ENCODE assay signal across 7 cellular contexts in the genomic region with DNA sequence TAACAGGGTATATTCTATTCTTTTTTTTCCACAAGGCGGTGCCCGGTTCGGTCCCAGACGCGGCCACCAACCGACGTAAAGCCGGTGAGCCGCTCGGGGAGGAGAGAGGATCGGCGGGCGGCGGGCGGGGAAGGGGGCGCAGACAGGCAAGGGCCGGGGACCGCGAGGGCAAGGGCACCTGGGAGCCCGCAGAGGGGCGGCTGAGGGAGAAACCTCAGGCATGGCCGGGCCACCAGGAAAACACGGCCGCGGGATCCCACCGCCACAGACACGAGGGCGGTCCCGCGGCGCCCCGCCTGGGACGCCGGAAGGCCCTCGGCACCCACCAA.
DNase-seq lines count a peak whose midpoint lies in the region; ATAC-seq and TF ChIP-seq lines count a peak whose summit lies in the region.
"Not testable (repeated sequence)": the region's sequence is repeated elsewhere in the genome, so short reads cannot be mapped to it uniquely, and the experiment has no call there.

No MANE protein-coding gene starts in this region.

- H3K9me3 ChIP-seq in breast epithelium; iPS DF 6.9 (ENCODE audit: control insufficient read depth, insufficient read depth, low read length): not testable (repeated sequence)

- CTCF ChIA-PET in T-cell (lab: Charles Lee) = not testable (repeated sequence)

- peak in 1 of 4 experiments; percentile 18 for ATAC-seq in T-cell (replicated peaks in 1 of 4)
- ATAC-seq in natural killer cell = not testable (repeated sequence)

- POLR2A ChIA-PET in T-cell (lab: Charles Lee) = not testable (repeated sequence)

- TF ChIP-seq POLR2A in breast epithelium (IDR thresholded peaks at IDR 0.05) = not testable (repeated sequence)

- peaks cover 5 to 28% (median 12%) of the 10 kb centered on the region in 3 donors for H3K4me1 Mint-ChIP-seq in T-cell
- H3K4me1 Mint-ChIP-seq in natural killer cell = not testable (repeated sequence)

- not testable (repeated sequence) for H3K9me3 Mint-ChIP-seq in T-cell, natural killer cell

- intact Hi-C loops in breast epithelium (cut with DNase I; ENCODE audit: low total_unique reads); natural killer cell (cut with micrococcal nuclease): not testable (repeated sequence)

- peak overlapping the region in 1 of 2 donors; percentile 80 for H3K27ac Mint-ChIP-seq in T-cell
- H3K27ac Mint-ChIP-seq in natural killer cell = not testable (repeated sequence)

- TF ChIP-seq CTCF in GM06990 (IDR thresholded peaks at IDR 0.05; ENCODE audit: insufficient read depth, low read length, poor library complexity, severe bottlenecking); breast epithelium (IDR thresholded peaks at IDR 0.05); natural killer cell (IDR thresholded peaks at IDR 0.05): not testable (repeated sequence)

- not testable (repeated sequence) for H3K36me3 Mint-ChIP-seq in T-cell, natural killer cell

- not testable (repeated sequence) for H3K27ac ChIP-seq in breast epithelium; iPS DF 6.9 (ENCODE audit: low read length)

- H3K4me1 ChIP-seq in breast epithelium; iPS DF 6.9 (ENCODE audit: control insufficient read depth, insufficient read depth, low read length): not testable (repeated sequence)

- not testable (repeated sequence) for H3K27me3 ChIP-seq in GM06990 (replicated peaks; ENCODE audit: control insufficient read depth, insufficient read depth, low read length); iPS DF 6.9 (ENCODE audit: control insufficient read depth, insufficient read depth, low read length)
- H3K27me3 ChIP-seq in breast epithelium = peaks cover 5 to 33% of the 10 kb centered on the region in 2 donors

- H3K36me3 ChIP-seq in GM06990 (ENCODE audit: control insufficient read depth, insufficient read depth, low read length); breast epithelium; iPS DF 6.9 (ENCODE audit: control insufficient read depth, insufficient read depth, low read length): not testable (repeated sequence)

- DNase-seq in GM06990 (ENCODE audit: extremely low read depth, insufficient read length) (peak; percentile 5), T-cell (peak in 16 of 34 experiments; percentile 1 to 13 (median 4)), activated T-cell treated with anti-CD3 and anti-CD28 coated beads for 48 hours (ENCODE audit: low read depth) (peak; percentile 4)
- DNase-seq in breast epithelium (ENCODE audit: low spot score in 2 of 2); iPS DF 6.9 (ENCODE audit: low read depth, low spot score); natural killer cell: not testable (repeated sequence)
- DNase-seq in stimulated activated CD4-positive, alpha-beta T cell treated with anti-CD3 and anti-CD28 coated beads, Interleukin-1b, Interleukin-23, amount 100 ng/mL, for 48 hours = peak; percentile 14

- H3K27me3 Mint-ChIP-seq in T-cell = peaks cover 14 to 25% of the 10 kb centered on the region in 2 donors
- peaks cover 17 to 30% of the 10 kb centered on the region in 2 donors for H3K27me3 Mint-ChIP-seq in natural killer cell (ENCODE audit: low read depth in 2 of 2)

- H3K4me3 Mint-ChIP-seq in T-cell = peak overlapping the region; percentile 55 to 83 (median 58)
- peak overlapping the region; percentile 67 for H3K4me3 Mint-ChIP-seq in natural killer cell

- not testable (repeated sequence) for H3K4me3 ChIP-seq in GM06990 (replicated peaks; ENCODE audit: low read depth, low read length)
- H3K4me3 ChIP-seq in breast epithelium (peak overlapping the region in 2 of 3 donors; percentile 35 to 62), iPS DF 6.9 (ENCODE audit: low read length) (peak overlapping the region; percentile 40; the same call in 1 of the 2 replicates)

- no CpG with 5 or more reads among the region's 35 CpGs for WGBS in iPS DF 6.9 (ENCODE audit: insufficient coverage, insufficient read length)
